In genomic region chr6:43268782-43269272, GRCh38 we compare ENCODE assay signal across 11 cellular contexts. TPM values are rescaled to one million over a fixed set of nuclear protein-coding genes. Genes with fewer than 3 reads are reported as not detected.
A peak's percentile ranks its signal among the peaks of the same experiment; 100 is the strongest.
DNase-seq lines count a peak whose midpoint lies in the region; ATAC-seq lines count a peak whose summit lies in the region.
"Had no signal": no experiment of that assay in that cellular context is flagged by ENCODE, and none has a peak within 500 bp of the region (broad histone marks: within the 10 kb centered on the region; RNA-seq: fewer than 3 reads in every experiment).

No MANE protein-coding gene starts in this region.

- peaks cover 62% of the 10 kb centered on the region for H3K27me3 ChIP-seq in iPS-20b (ENCODE audit: insufficient read depth, low read length)
- peaks cover 14% of the 10 kb centered on the region for H3K27me3 ChIP-seq in GM23248 (replicated peaks; ENCODE audit: insufficient read depth)

- H3K4me3 ChIP-seq in iPS-20b (ENCODE audit: low read length) = 0 out of 2 replicates have a peak overlapping the region, but pooled peaks have one; percentile 45
- no peak overlapping the region for H3K4me3 ChIP-seq in GM23248

- no peak overlapping the region for H3K27ac ChIP-seq in iPS-20b (ENCODE audit: low read length)
- no peak overlapping the region for H3K27ac ChIP-seq in GM23248

- no peaks in the 10 kb centered on the region for H3K9me2 ChIP-seq in GM23248 (ENCODE audit: insufficient read depth)

- H3F3A ChIP-seq in GM23248 (ENCODE audit: insufficient read depth) = no peaks in the 10 kb centered on the region

- peak overlapping the region; percentile 38 for H3K4me3 Mint-ChIP-seq in T-helper 1 cell treated with Interleukin-12 subunit alpha and Interleukin-12 subunit beta and Interleukin-4 antibody, amounts not matched to agents 30 μg/mL and 1 μg/mL, for 36 hours
- peak overlapping the region; percentile 65 for H3K4me3 Mint-ChIP-seq in activated T-helper 1 cell treated with anti-CD3 and anti-CD28 coated beads, Interleukin-12 subunit alpha, Interleukin-12 subunit beta, Interleukin-2, Interleukin-4 antibody, amounts not matched to agents 30 ng/mL and 10 ng/mL and 1 ng/mL, durations not matched to agents 14 hours and 24 hours and 36 hours
- peak overlapping the region; percentile 69 to 77 for H3K4me3 Mint-ChIP-seq in stimulated activated naive B cell treated with anti-CD40 and anti-IgM and Interleukin-4, amounts not matched to agents 10 μg/mL and 1 μg/mL and 100 μg/mL, for 72 hours
- H3K4me3 Mint-ChIP-seq: neural crest cell had no signal

- intact Hi-C loops in activated T-helper 1 cell treated with anti-CD3 and anti-CD28 coated beads, Interleukin-12 subunit alpha, Interleukin-12 subunit beta, Interleukin-2, Interleukin-4 antibody, amounts not matched to agents 30 ng/mL and 10 ng/mL and 1 ng/mL, durations not matched to agents 14 hours and 24 hours and 36 hours (cut with micrococcal nuclease) = no loop called here

- no peak overlapping the region for H3K27ac Mint-ChIP-seq in T-helper 1 cell treated with Interleukin-12 subunit alpha and Interleukin-12 subunit beta and Interleukin-4 antibody, amounts not matched to agents 30 μg/mL and 1 μg/mL, for 36 hours
- no peak overlapping the region for H3K27ac Mint-ChIP-seq in activated T-helper 1 cell treated with anti-CD3 and anti-CD28 coated beads, Interleukin-12 subunit alpha, Interleukin-12 subunit beta, Interleukin-2, Interleukin-4 antibody, amounts not matched to agents 30 ng/mL and 10 ng/mL and 1 ng/mL, durations not matched to agents 14 hours and 24 hours and 36 hours
- H3K27ac Mint-ChIP-seq in stimulated activated naive B cell treated with anti-CD40 and anti-IgM and Interleukin-4, amounts not matched to agents 10 μg/mL and 1 μg/mL and 100 μg/mL, for 72 hours = no peak overlapping the region

- H3K9ac ChIP-seq in iPS-20b (ENCODE audit: low read depth, low read length) = no peak overlapping the region
- no peak overlapping the region for H3K9ac ChIP-seq in GM23248

- H4K20me1 ChIP-seq in GM23248 (ENCODE audit: insufficient read depth) = no peaks in the 10 kb centered on the region

- in situ Hi-C loops in GM23248 (cut with MboI) = no loop called here

- ATAC-seq in stimulated activated naive B cell treated with anti-CD40 and anti-IgM and Interleukin-4, amounts not matched to agents 10 μg/mL and 1 μg/mL and 100 μg/mL, for 72 hours (replicated peaks) = no peak

- peaks cover 69% of the 10 kb centered on the region for H3K27me3 Mint-ChIP-seq in T-helper 1 cell treated with Interleukin-12 subunit alpha and Interleukin-12 subunit beta and Interleukin-4 antibody, amounts not matched to agents 30 μg/mL and 1 μg/mL, for 36 hours (ENCODE audit: low read depth)
- peaks cover 53% of the 10 kb centered on the region for H3K27me3 Mint-ChIP-seq in activated T-helper 1 cell treated with anti-CD3 and anti-CD28 coated beads, Interleukin-12 subunit alpha, Interleukin-12 subunit beta, Interleukin-2, Interleukin-4 antibody, amounts not matched to agents 30 ng/mL and 10 ng/mL and 1 ng/mL, durations not matched to agents 14 hours and 24 hours and 36 hours (ENCODE audit: insufficient read depth)
- peaks cover 5 to 10% of the 10 kb centered on the region in 2 donors for H3K27me3 Mint-ChIP-seq in stimulated activated naive B cell treated with anti-CD40 and anti-IgM and Interleukin-4, amounts not matched to agents 10 μg/mL and 1 μg/mL and 100 μg/mL, for 72 hours

- H3K4me1 Mint-ChIP-seq in T-helper 1 cell treated with Interleukin-12 subunit alpha and Interleukin-12 subunit beta and Interleukin-4 antibody, amounts not matched to agents 30 μg/mL and 1 μg/mL, for 36 hours (ENCODE audit: low read depth) = peaks cover 7% of the 10 kb centered on the region
- peaks cover 9% of the 10 kb centered on the region for H3K4me1 Mint-ChIP-seq in activated T-helper 1 cell treated with anti-CD3 and anti-CD28 coated beads, Interleukin-12 subunit alpha, Interleukin-12 subunit beta, Interleukin-2, Interleukin-4 antibody, amounts not matched to agents 30 ng/mL and 10 ng/mL and 1 ng/mL, durations not matched to agents 14 hours and 24 hours and 36 hours (ENCODE audit: low read depth)
- peaks cover 29 to 43% of the 10 kb centered on the region in 2 donors for H3K4me1 Mint-ChIP-seq in stimulated activated naive B cell treated with anti-CD40 and anti-IgM and Interleukin-4, amounts not matched to agents 10 μg/mL and 1 μg/mL and 100 μg/mL, for 72 hours

- H3K36me3 Mint-ChIP-seq in T-helper 1 cell treated with Interleukin-12 subunit alpha and Interleukin-12 subunit beta and Interleukin-4 antibody, amounts not matched to agents 30 μg/mL and 1 μg/mL, for 36 hours (ENCODE audit: low read depth) = no peaks in the 10 kb centered on the region
- no peaks in the 10 kb centered on the region for H3K36me3 Mint-ChIP-seq in activated T-helper 1 cell treated with anti-CD3 and anti-CD28 coated beads, Interleukin-12 subunit alpha, Interleukin-12 subunit beta, Interleukin-2, Interleukin-4 antibody, amounts not matched to agents 30 ng/mL and 10 ng/mL and 1 ng/mL, durations not matched to agents 14 hours and 24 hours and 36 hours (ENCODE audit: low read depth)
- no peaks in the 10 kb centered on the region for H3K36me3 Mint-ChIP-seq in stimulated activated naive B cell treated with anti-CD40 and anti-IgM and Interleukin-4, amounts not matched to agents 10 μg/mL and 1 μg/mL and 100 μg/mL, for 72 hours

- no peak overlapping the region for H3K4me2 ChIP-seq in GM23248 (ENCODE audit: unreplicated experiment)

- H3K79me2 ChIP-seq in GM23248 (ENCODE audit: insufficient read depth) = no peaks in the 10 kb centered on the region

- H2AFZ ChIP-seq in GM23248 = no peak overlapping the region; the same call in 1 of the 2 replicates

- H3K36me3 ChIP-seq in iPS-20b (ENCODE audit: insufficient read depth, low read depth, low read length) = no peaks in the 10 kb centered on the region
- H3K36me3 ChIP-seq in GM23248 (ENCODE audit: low read depth) = no peaks in the 10 kb centered on the region

- H3K9me3 Mint-ChIP-seq in T-helper 1 cell treated with Interleukin-12 subunit alpha and Interleukin-12 subunit beta and Interleukin-4 antibody, amounts not matched to agents 30 μg/mL and 1 μg/mL, for 36 hours = no peaks in the 10 kb centered on the region
- H3K9me3 Mint-ChIP-seq in activated T-helper 1 cell treated with anti-CD3 and anti-CD28 coated beads, Interleukin-12 subunit alpha, Interleukin-12 subunit beta, Interleukin-2, Interleukin-4 antibody, amounts not matched to agents 30 ng/mL and 10 ng/mL and 1 ng/mL, durations not matched to agents 14 hours and 24 hours and 36 hours = no peaks in the 10 kb centered on the region
- H3K9me3 Mint-ChIP-seq in stimulated activated naive B cell treated with anti-CD40 and anti-IgM and Interleukin-4, amounts not matched to agents 10 μg/mL and 1 μg/mL and 100 μg/mL, for 72 hours = no peaks in the 10 kb centered on the region
- H3K9me3 Mint-ChIP-seq: neural crest cell had no signal

- H3K4me1 ChIP-seq in iPS-20b (ENCODE audit: insufficient read depth, low read length) (peaks cover 6% of the 10 kb centered on the region; the same call in 1 of the 2 replicates), GM23248 (ENCODE audit: insufficient read depth) (no peaks in the 10 kb centered on the region)

- H3K9me3 ChIP-seq in iPS-20b (ENCODE audit: insufficient read depth, low read depth, low read length) (no peaks in the 10 kb centered on the region), GM23248 (ENCODE audit: low read depth) (no peaks in the 10 kb centered on the region)

- DNase-seq in T-helper 1 cell (no peak), GM23248 (no peak), NCI-H748 treated with DMSO at 0.1 percent for 48 hours (lab: John Stamatoyannopoulos, UW) (no peak), SKM-1 treated with dmso at 0.1 percent for 144 hours (lab: John Stamatoyannopoulos, UW; ENCODE audit: unreplicated experiment) (no peak)
- no peak for DNase-seq in activated T-helper 1 cell treated with anti-CD3 and anti-CD28 coated beads, Interleukin-12 subunit alpha, Interleukin-12 subunit beta, Interleukin-2, Interleukin-4 antibody, amounts not matched to agents 30 ng/mL and 10 ng/mL and 1 ng/mL, durations not matched to agents 14 hours and 24 hours and 36 hours (ENCODE audit: low spot score)
- DNase-seq in stimulated activated naive B cell treated with anti-CD40 and anti-IgM and Interleukin-4, amounts not matched to agents 10 μg/mL and 1 μg/mL and 100 μg/mL, for 72 hours = no peak
- DNase-seq: 8988T, amniotic stem cell had no signal

- 30 to 35% methylated on average over 10 of the region's 10 CpGs for WGBS in GM23248 (ENCODE audit: low coverage in 1 of 2, low lambda C conversion rate in 2 of 2, missing lambda C conversion rate in 2 of 2), 2 experiments

RNA-seq across cellular contexts. Expression of gene TTBK1, which starts 25.5 kb away (rescaled TPM):
- total RNA-seq in activated T-helper 1 cell treated with anti-CD3 and anti-CD28 coated beads, Interleukin-12 subunit alpha, Interleukin-12 subunit beta, Interleukin-2, Interleukin-4 antibody, amounts not matched to agents 30 ng/mL and 10 ng/mL and 1 ng/mL, durations not matched to agents 14 hours and 24 hours and 36 hours = 1.7 and 2.0 TPM in 2 replicates
- total RNA-seq in GM23248 (2014; rRNA removed; shearing (Covaris generic)) = not detected in 2 replicates
- not detected in 2 replicates for polyA plus RNA-seq in GM23248 (2016; fragmentation: Nextera tagmentation; extraction: Ambion mirVana)

RNA-seq across cellular contexts. Expression of gene SLC22A7, which starts 29.2 kb away (rescaled TPM):
- total RNA-seq in activated T-helper 1 cell treated with anti-CD3 and anti-CD28 coated beads, Interleukin-12 subunit alpha, Interleukin-12 subunit beta, Interleukin-2, Interleukin-4 antibody, amounts not matched to agents 30 ng/mL and 10 ng/mL and 1 ng/mL, durations not matched to agents 14 hours and 24 hours and 36 hours = not detected in 2 replicates
- total RNA-seq in GM23248 (2014; rRNA removed; shearing (Covaris generic)) = not detected in 2 replicates
- not detected in 2 replicates for polyA plus RNA-seq in GM23248 (2016; fragmentation: Nextera tagmentation; extraction: Ambion mirVana)

RNA-seq across cellular contexts. Expression of gene DNPH1, which starts 39.5 kb away (rescaled TPM):
- total RNA-seq in activated T-helper 1 cell treated with anti-CD3 and anti-CD28 coated beads, Interleukin-12 subunit alpha, Interleukin-12 subunit beta, Interleukin-2, Interleukin-4 antibody, amounts not matched to agents 30 ng/mL and 10 ng/mL and 1 ng/mL, durations not matched to agents 14 hours and 24 hours and 36 hours = 65.8 and 71.6 TPM in 2 replicates
- 61.2 and 94.8 TPM in 2 replicates for total RNA-seq in GM23248 (2014; rRNA removed; shearing (Covaris generic))
- polyA plus RNA-seq in GM23248 (2016; fragmentation: Nextera tagmentation; extraction: Ambion mirVana) = 90.2 and 93.6 TPM in 2 replicates

RNA-seq across cellular contexts. Expression of gene CRIP3, which starts 39.8 kb away (rescaled TPM):
- not detected in 2 replicates for total RNA-seq in activated T-helper 1 cell treated with anti-CD3 and anti-CD28 coated beads, Interleukin-12 subunit alpha, Interleukin-12 subunit beta, Interleukin-2, Interleukin-4 antibody, amounts not matched to agents 30 ng/mL and 10 ng/mL and 1 ng/mL, durations not matched to agents 14 hours and 24 hours and 36 hours
- not detected in 2 replicates for total RNA-seq in GM23248 (2014; rRNA removed; shearing (Covaris generic))
- 0.39 TPM in 1 of 2 replicates, not detected in the other for polyA plus RNA-seq in GM23248 (2016; fragmentation: Nextera tagmentation; extraction: Ambion mirVana)
